22 cellular contexts compared by ENCODE assay signal in the genomic region with DNA sequence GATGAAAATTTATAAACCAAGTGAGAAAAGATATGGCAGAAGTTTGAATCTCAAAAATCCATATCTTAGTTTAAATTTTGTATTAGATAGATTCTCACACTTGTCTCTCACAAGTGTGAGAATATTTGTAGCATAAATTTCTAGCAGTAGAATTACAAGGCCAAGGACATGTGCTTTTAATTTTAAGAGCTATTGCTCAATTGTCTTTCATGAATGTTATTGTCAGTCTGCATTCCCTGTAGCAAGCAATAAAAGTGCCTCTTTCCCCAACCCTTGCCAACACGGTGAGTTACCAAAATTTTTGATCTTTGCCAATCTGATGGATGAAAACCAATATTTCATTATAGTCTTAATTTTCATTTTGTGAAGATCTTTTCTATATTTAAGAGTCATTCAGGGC.
DNase-seq lines count a peak whose midpoint lies in the region; ATAC-seq and TF ChIP-seq lines count a peak whose summit lies in the region.
"Had no signal": no experiment of that assay in that cellular context is flagged by ENCODE, and none has a peak within 500 bp of the region (broad histone marks: within the 10 kb centered on the region; RNA-seq: fewer than 3 reads in every experiment).

No MANE protein-coding gene starts in this region.

- ATAC-seq in GM18861 (IDR thresholded peaks at IDR 0.05; ENCODE audit: unreplicated experiment) (no peak), GM21367 (IDR thresholded peaks at IDR 0.05; ENCODE audit: unreplicated experiment) (no peak)
- ATAC-seq: PC-3 had no signal

- no peaks in the 10 kb centered on the region for H4K20me1 ChIP-seq in osteoblast (ENCODE audit: insufficient read depth, low read length)

- no peaks in the 10 kb centered on the region for H3K9me3 ChIP-seq in osteoblast (ENCODE audit: low read depth, low read length)

- DNase-seq in AG20443 (ENCODE audit: low spot score) (peak; percentile 44), HCEC 1CT (peak; percentile 15), fibroblast of gingiva (ENCODE audit: low read depth) (peak; percentile 55), iris pigment epithelial cell (ENCODE audit: low read depth) (peak; percentile 5), osteoblast (ENCODE audit: insufficient read length, low spot score, missing footprints) (no peak), posterior cingulate gyrus (no peak)
- DNase-seq: AML-193; C1 segment of cervical spinal cord; CD4-positive, alpha-beta memory T cell; COR-L47; EL; GDM1; H7; Karpas-422; NCI-H1092 treated with DMSO at 0.1 percent for 48 hours; NCI-H1436 treated with DMSO at 0.1 percent for 48 hours; NCI-H187 treated with DMSO at 0.1 percent for 48 hours; NCI-H524; NCI-H748 treated with DMSO at 0.1 percent for 48 hours; PC-3 had no signal

- H2AFZ ChIP-seq in osteoblast (ENCODE audit: low read length) = no peak overlapping the region

- H3K4me2 ChIP-seq in osteoblast (ENCODE audit: insufficient read depth, low read length) = no peak overlapping the region

- no peak overlapping the region for H3K4me3 ChIP-seq in osteoblast (ENCODE audit: insufficient read depth, low read length)

- H3K4me1 ChIP-seq in osteoblast (ENCODE audit: insufficient read depth, low read length) = no peaks in the 10 kb centered on the region

- H3K36me3 ChIP-seq in osteoblast (ENCODE audit: insufficient read depth, low read length) = no peaks in the 10 kb centered on the region

- H3K27me3 ChIP-seq in osteoblast (ENCODE audit: insufficient read depth, low read length) = no peaks in the 10 kb centered on the region

- no peak overlapping the region for H3K27ac ChIP-seq in osteoblast (ENCODE audit: low read depth, low read length)

- no peaks in the 10 kb centered on the region for H3K79me2 ChIP-seq in osteoblast (ENCODE audit: insufficient read depth, low read length)

- TF ChIP-seq CTCF in osteoblast (IDR thresholded peaks at IDR 0.05; ENCODE audit: extremely low read depth, low read depth, low read length) = no peak

- intact Hi-C loops in posterior cingulate gyrus (cut with DNase I) = no loop called here

Comparison
In these comparisons a context has a peak if more than half of its experiments do, and no peak if none do; other contexts are left out.
1. DNase-seq: peak in AG20443 (single experiment), HCEC 1CT (single experiment), fibroblast of gingiva (single experiment) and iris pigment epithelial cell (single experiment); none in osteoblast (single experiment) and posterior cingulate gyrus (0 of 10).